1 cellular context compared by ENCODE assay signal in genomic region chr1:206556748-206557635, GRCh38.
A peak's percentile ranks its signal among the peaks of the same experiment; 100 is the strongest.
TF ChIP-seq lines count a peak whose summit lies in the region.

No MANE protein-coding gene starts in this region.

TF ChIP-seq in GM12878, 131 proteins besides CTCF, POLR2A, EP300 and RAD21 (continued from another document and continues in another):
- TF ChIP-seq HSF1 (IDR thresholded peaks at IDR 0.05; ENCODE audit: low read depth, low read length) (no peak), MYB (IDR thresholded peaks at IDR 0.05; ENCODE audit: borderline replicate concordance, low read depth, low read length) (no peak), TAF1 (IDR thresholded peaks at IDR 0.05; ENCODE audit: borderline replicate concordance, low read depth, low read length) (peak; percentile 84), TBL1XR1 (IDR thresholded peaks at IDR 0.05; ENCODE audit: low read depth, low read length) (no peak), KDM1A (IDR thresholded peaks at IDR 0.05; ENCODE audit: borderline replicate concordance) (no peak), BCLAF1 (IDR thresholded peaks at IDR 0.05) (no peak), IRF3 (IDR thresholded peaks at IDR 0.05) (no peak), ZNF207 (IDR thresholded peaks at IDR 0.05; ENCODE audit: borderline replicate concordance) (no peak), KAT2A (conservative IDR thresholded peaks at IDR 0.05; ENCODE audit: control insufficient read depth, low read depth, low read length) (no peak), RFX5 (IDR thresholded peaks at IDR 0.05; ENCODE audit: low read depth, low read length) (no peak), JUND (IDR thresholded peaks at IDR 0.05; ENCODE audit: low read depth, low read length) (no peak), NFYA (IDR thresholded peaks at IDR 0.05; ENCODE audit: borderline replicate concordance, low read depth, low read length) (no peak), DPF2 (IDR thresholded peaks at IDR 0.05) (peak; percentile 93), IKZF2 (IDR thresholded peaks at IDR 0.05) (peak; percentile 72 to 82; a peak in 3 of 4 replicates), CREM (IDR thresholded peaks at IDR 0.05; ENCODE audit: low read depth) (peak; percentile 53; the same call in 1 of the 2 replicates), POLR2AphosphoS5 (IDR thresholded peaks at IDR 0.05; ENCODE audit: low read length) (no peak; the same call in 1 of the 2 replicates), IRF5 (IDR thresholded peaks at IDR 0.05; ENCODE audit: borderline replicate concordance) (no peak), MEF2B (IDR thresholded peaks at IDR 0.05; ENCODE audit: partially characterized antibody, poor library complexity, severe bottlenecking) (no peak), ATF3 (IDR thresholded peaks at IDR 0.05; ENCODE audit: borderline replicate concordance, extremely low read depth, low read depth, low read length) (no peak), WRNIP1 (IDR thresholded peaks at IDR 0.05; ENCODE audit: borderline replicate concordance, low read depth, low read length) (no peak), TCF7 (IDR thresholded peaks at IDR 0.05; ENCODE audit: borderline replicate concordance) (no peak), ZBTB11 (CRISPR knock-in tag; IDR thresholded peaks at IDR 0.05) (no peak), ZBTB33 (IDR thresholded peaks at IDR 0.05) (no peak), HDAC6 (IDR thresholded peaks at IDR 0.05; ENCODE audit: unreplicated experiment) (no peak), CBFB (IDR thresholded peaks at IDR 0.05; ENCODE audit: low read depth) (peak; percentile 41; the same call in 1 of the 2 replicates), PKNOX1 (IDR thresholded peaks at IDR 0.05) (peak; percentile 15; the same call in 1 of the 2 replicates), BHLHE40 (IDR thresholded peaks at IDR 0.05; ENCODE audit: borderline replicate concordance in 1 of 2, low read depth in 2 of 2, low read length in 1 of 2) (peak in 1 of 2 experiments; percentile 67; a peak in 2 of 4 replicates), ZBTB40 (IDR thresholded peaks at IDR 0.05; ENCODE audit: borderline replicate concordance) (0 out of 2 replicates have a peak, but pooled peaks have one; percentile 33), STAT3 (IDR thresholded peaks at IDR 0.05; ENCODE audit: low read depth, low read length) (no peak), TCF12 (IDR thresholded peaks at IDR 0.05; ENCODE audit: low read depth, low read length) (peak; percentile 70; the same call in 1 of the 2 replicates), ZNF217 (IDR thresholded peaks at IDR 0.05) (peak; percentile 52), GABPA (IDR thresholded peaks at IDR 0.05; ENCODE audit: low read depth) (no peak), NKRF (conservative IDR thresholded peaks at IDR 0.05) (peak; percentile 68), IRF4 (IDR thresholded peaks at IDR 0.05; ENCODE audit: low read depth, low read length) (no peak), NR2C1 (IDR thresholded peaks at IDR 0.05) (no peak), ATF2 (IDR thresholded peaks at IDR 0.05; ENCODE audit: low read length) (no peak)
